ENCODE assay signal across 8 cellular contexts in the genomic region with DNA sequence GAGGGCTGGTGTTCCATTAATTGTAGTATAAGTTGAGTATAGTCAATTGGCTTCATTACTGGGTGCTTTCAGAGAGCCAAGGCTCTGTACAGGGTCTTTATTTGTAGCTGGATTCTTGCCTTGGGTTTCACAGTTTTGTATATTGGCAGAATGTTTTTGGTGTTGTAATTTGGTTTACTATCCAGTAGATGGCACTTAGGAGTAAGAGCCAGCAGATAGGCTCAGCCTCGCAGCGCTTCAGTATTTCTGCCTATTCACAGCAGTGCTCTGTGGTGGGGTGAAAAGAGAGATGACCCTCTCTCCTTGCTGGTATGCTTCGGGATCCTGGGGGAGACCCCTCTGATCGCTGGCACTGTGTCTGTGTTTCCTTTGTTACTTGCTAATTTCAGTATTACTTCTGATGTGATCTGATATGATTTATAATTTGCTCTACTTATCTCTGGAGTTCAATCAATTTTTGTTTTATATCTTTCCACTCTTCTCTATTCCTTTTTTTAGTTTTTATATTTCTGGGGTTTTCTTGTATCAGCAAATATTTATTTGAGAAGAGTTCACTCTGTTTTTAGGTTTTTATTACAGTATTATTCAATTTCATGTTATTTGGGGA. TPM values are rescaled to one million over a fixed set of nuclear protein-coding genes. Genes with fewer than 3 reads are reported as not detected.
DNase-seq lines count a peak whose midpoint lies in the region; ATAC-seq, FAIRE-seq and TF ChIP-seq lines count a peak whose summit lies in the region.

No MANE protein-coding gene starts in this region.

- TF ChIP-seq POLR2A in body of pancreas (IDR thresholded peaks at IDR 0.05), result no peak

- H3K9ac ChIP-seq in NT2/D1 (ENCODE audit: insufficient read length, low read depth), result no peak overlapping the region

- 9 to 10% methylated on average over 4 of the region's 4 CpGs for WGBS in body of pancreas, 2 donors

- DNase-seq in DMS153 treated with DMSO at 0.1 percent for 48 hours (lab: John Stamatoyannopoulos, UW; ENCODE audit: unreplicated experiment) (peak; percentile 46), DMS153 (lab: John Stamatoyannopoulos, UW) (no peak), GM20000 (ENCODE audit: low spot score) (peak; percentile 24), NT2/D1 (ENCODE audit: low read depth, low spot score) (peak; percentile 15), body of pancreas (peak; percentile 42 to 58 (median 49))
- DNase-seq in stimulated activated CD8-positive, alpha-beta memory T cell treated with anti-CD3 and anti-CD28 coated beads, Interleukin-4, amount 100 ng/mL, for 24 hours (ENCODE audit: low read depth), result peak; percentile 0

- no peak overlapping the region for H3K27ac ChIP-seq in body of pancreas

- TF ChIP-seq CTCF in GM20000 (IDR thresholded peaks at IDR 0.05; ENCODE audit: extremely low read depth, missing control alignments) (peak; percentile 31), body of pancreas (IDR thresholded peaks at IDR 0.05) (peak; percentile 28 to 62 (median 56))

- no peaks in the 10 kb centered on the region for H3K36me3 ChIP-seq in NT2/D1 (ENCODE audit: insufficient read depth, insufficient read length, low read length)
- no peaks in the 10 kb centered on the region for H3K36me3 ChIP-seq in body of pancreas (replicated peaks in 1 of 2; ENCODE audit: insufficient read depth in 1 of 2, low read depth in 2 of 2)

- H3K4me1 ChIP-seq in NT2/D1 (ENCODE audit: insufficient read depth, insufficient read length) (no peaks in the 10 kb centered on the region), body of pancreas (no peaks in the 10 kb centered on the region)

- peak; percentile 64 for FAIRE-seq in islet of Langerhans (lab: Jason Lieb, UNC)

- H3K27me3 ChIP-seq in NT2/D1 (ENCODE audit: insufficient read depth, insufficient read length) (no peaks in the 10 kb centered on the region), body of pancreas (no peaks in the 10 kb centered on the region)

- H3K4me3 ChIP-seq in NT2/D1 (ENCODE audit: insufficient read length, low read depth), result no peak overlapping the region
- H3K4me3 ChIP-seq in body of pancreas, result no peak overlapping the region

- ATAC-seq in HG03469 (IDR thresholded peaks at IDR 0.05; ENCODE audit: unreplicated experiment), result peak; percentile 94
- peak; percentile 85 for ATAC-seq in body of pancreas

- H3K9me3 ChIP-seq in NT2/D1 (ENCODE audit: insufficient read depth, low read length) (no peaks in the 10 kb centered on the region), body of pancreas (peaks cover 0 to 3% (median 0%) of the 10 kb centered on the region in 3 donors)

- intact Hi-C loops in body of pancreas (cut with DNase I), result no loop called here

RNA-seq across cellular contexts. Expression of gene ANO5, which starts 52.2 kb away (rescaled TPM):
- total RNA-seq in body of pancreas, result 1 to 10 TPM; 3.3 to 4.9 TPM
